15 cellular contexts compared by ENCODE assay signal in the genomic region with DNA sequence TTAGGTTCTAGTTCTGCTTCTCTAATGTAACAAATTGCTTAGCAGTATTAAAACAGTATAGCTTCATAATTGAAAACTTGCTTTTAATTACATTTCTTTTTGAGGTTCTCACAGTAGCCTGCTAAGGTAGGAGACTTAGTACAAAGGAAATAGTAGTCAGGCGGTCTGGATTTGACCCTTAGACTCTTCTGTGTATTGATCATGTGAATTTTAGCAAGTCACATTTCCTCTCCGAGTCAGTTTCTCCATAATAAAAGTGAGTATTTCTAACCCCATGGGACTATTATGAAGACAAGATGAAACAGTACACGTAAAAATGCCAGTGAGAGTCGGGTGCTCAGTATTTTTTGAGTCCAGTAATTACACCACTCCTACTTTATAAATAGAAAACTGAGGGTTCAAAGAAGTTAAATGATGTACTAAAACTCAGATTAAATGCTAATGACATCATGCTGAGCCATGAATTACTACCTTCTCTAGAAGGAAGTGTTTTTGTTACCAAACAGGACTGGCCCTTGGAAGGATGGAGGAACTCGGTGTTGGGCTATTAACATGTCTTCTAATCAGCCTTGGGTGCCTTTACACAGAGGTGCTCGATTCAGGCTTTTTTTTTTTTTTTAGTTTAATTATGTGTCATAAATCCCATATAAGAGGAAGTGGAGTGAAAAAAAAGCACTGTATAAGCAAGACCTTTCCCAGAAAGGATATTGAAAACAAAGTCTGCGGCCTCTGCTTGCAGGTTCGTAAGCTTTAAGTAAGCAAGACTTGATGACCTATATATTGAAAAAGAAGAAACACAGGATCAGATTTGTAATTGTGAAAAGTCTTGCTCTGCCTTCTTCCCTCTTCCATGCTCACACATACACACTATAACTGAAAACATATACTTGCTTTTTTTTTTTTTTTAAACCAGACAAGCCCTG.
A peak's percentile ranks its signal among the peaks of the same experiment; 100 is the strongest.
DNase-seq lines count a peak whose midpoint lies in the region; ATAC-seq and TF ChIP-seq lines count a peak whose summit lies in the region.
"Had no signal": no experiment of that assay in that cellular context is flagged by ENCODE, and none has a peak within 500 bp of the region (broad histone marks: within the 10 kb centered on the region; RNA-seq: fewer than 3 reads in every experiment).

No MANE protein-coding gene starts in this region.

- ATAC-seq in mucosa of descending colon: peak; percentile 95
- ATAC-seq in stimulated activated naive CD8-positive, alpha-beta T cell treated with anti-CD3 and anti-CD28 coated beads, Interleukin-15, Interleukin-2, amounts not matched to agents 100 U/mL and 50 U/mL, for 24 hours: no peak

- TF ChIP-seq CTCF in HEK293 (tag by site-specific recombination; IDR thresholded peaks at IDR 0.05) (no peak), mucosa of descending colon (IDR thresholded peaks at IDR 0.05) (no peak)

- POLR2A ChIA-PET in HEK293 (lab: Yijun Ruan, JAX): no interaction called here

- DNase-seq in CD1c-positive myeloid dendritic cell (ENCODE audit: extremely low spot score) (peak; percentile 5), dermis blood vessel endothelial cell (peak; percentile 52), mucosa of descending colon (peak in 1 of 3 donors; percentile 49), hypothalamus (lab: John Stamatoyannopoulos, UW) (no peak), HT-29 (ENCODE audit: low spot score) (no peak)
- DNase-seq in stimulated activated naive CD8-positive, alpha-beta T cell treated with anti-CD3 and anti-CD28 coated beads, Interleukin-15, Interleukin-2, amounts not matched to agents 100 U/mL and 50 U/mL, for 24 hours: no peak
- DNase-seq: CD4-positive, alpha-beta T cell; DMS53; H9; NCI-H1105; NCI-H1694; NCI-H345; NCI-H526; SIG-M5 had no signal

- H3K4me3 ChIP-seq in HEK293 (ENCODE audit: low read depth, low read length): no peak overlapping the region
- H3K4me3 ChIP-seq in mucosa of descending colon: no peak overlapping the region

- H3K9me3 ChIP-seq in HEK293 (ENCODE audit: control insufficient read depth, insufficient read depth, low read depth, low read length) (no peaks in the 10 kb centered on the region), mucosa of descending colon (no peaks in the 10 kb centered on the region)

- intact Hi-C loops in mucosa of descending colon (cut with DNase I, micrococcal nuclease): loop anchor here (5.0 to 10.0 kb wide), 2 partner anchors 38 to 131 kb away; no protein-coding TSS in a partner anchor

- H3K36me3 ChIP-seq in HEK293 (ENCODE audit: control insufficient read depth in 2 of 2, insufficient read depth in 1 of 2, low read length in 2 of 2) (peaks cover 0 to 10% of the 10 kb centered on the region in 2 experiments; a peak in 1 of 3 replicates), mucosa of descending colon (ENCODE audit: low read depth) (no peaks in the 10 kb centered on the region)

- H3K27ac ChIP-seq in HEK293 (ENCODE audit: extremely low read depth, low read depth, low read length): no peak overlapping the region

- CTCF ChIA-PET in HEK293 (lab: Yijun Ruan, JAX): no interaction called here

- H3K4me1 ChIP-seq in HEK293 (ENCODE audit: control insufficient read depth, insufficient read depth, low read length) (no peaks in the 10 kb centered on the region), mucosa of descending colon (ENCODE audit: low read depth) (peaks cover 14% of the 10 kb centered on the region)

TF ChIP-seq in HEK293, 187 proteins besides CTCF, POLR2A, EP300 and RAD21:
- peak; percentile 15; the same call in 1 of the 2 replicates for TF ChIP-seq PRDM6 (tag by site-specific recombination; IDR thresholded peaks at IDR 0.05)
- TF ChIP-seq ZSCAN30 (tag by site-specific recombination; IDR thresholded peaks at IDR 0.05): no peak
TF ChIP-seq in HEK293: peak in this region for 1.

Comparison
In these comparisons a context has a peak if more than half of its experiments do, and no peak if none do; other contexts are left out.
1. DNase-seq: peak in CD1c-positive myeloid dendritic cell (single experiment) and dermis blood vessel endothelial cell (single experiment); none in hypothalamus (0 of 51), stimulated activated naive CD8-positive, alpha-beta T cell treated with anti-CD3 and anti-CD28 coated beads, Interleukin-15, Interleukin-2, amounts not matched to agents 100 U/mL and 50 U/mL, for 24 hours (single experiment) and HT-29 (single experiment).